In the genomic region with DNA sequence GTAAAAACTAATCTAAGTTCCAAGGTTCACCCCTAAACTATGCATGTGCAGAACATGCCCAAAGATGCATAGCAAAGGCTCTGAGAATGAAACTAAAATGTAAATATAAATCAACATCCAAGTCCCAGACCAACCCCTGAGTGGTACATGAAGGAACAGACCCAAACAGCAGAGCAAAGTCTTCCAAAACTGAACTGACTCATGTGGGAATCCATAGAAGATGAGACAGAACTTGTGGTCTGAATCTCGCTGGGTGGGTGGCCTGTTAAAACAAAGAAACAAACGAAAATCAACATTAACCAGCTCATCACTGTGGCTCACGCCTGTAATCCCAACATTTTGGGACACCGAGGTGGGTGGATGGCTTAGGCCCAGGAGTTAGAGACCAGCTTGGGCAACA, we compare ENCODE assay signal across 1 cellular context.
TF ChIP-seq lines count a peak whose summit lies in the region.

No MANE protein-coding gene starts in this region.

TF ChIP-seq in H1, 55 proteins besides CTCF, POLR2A, EP300 and RAD21:
- TF ChIP-seq CHD1 (IDR thresholded peaks at IDR 0.05; ENCODE audit: low read depth, low read length) (no peak), RFX5 (IDR thresholded peaks at IDR 0.05; ENCODE audit: borderline replicate concordance, low read depth, low read length) (no peak), SIN3A (conservative IDR thresholded peaks at IDR 0.05 in 1 of 2, IDR thresholded peaks at IDR 0.05 in 1 of 2; ENCODE audit: low read depth in 1 of 2, low read length in 2 of 2) (no peak), ASH2L (IDR thresholded peaks at IDR 0.05; ENCODE audit: low read length) (no peak), RNF2 (IDR thresholded peaks at IDR 0.05; ENCODE audit: borderline replicate concordance, low read depth, low read length, missing control alignments, poor library complexity, severe bottlenecking) (no peak)
